8 cellular contexts compared by ENCODE assay signal in genomic region chr13:19960673-19961015, GRCh38. TPM values are rescaled to one million over a fixed set of nuclear protein-coding genes. Genes with fewer than 3 reads are reported as not detected.
A peak's percentile ranks its signal among the peaks of the same experiment; 100 is the strongest.
DNase-seq lines count a peak whose midpoint lies in the region; ATAC-seq, FAIRE-seq and TF ChIP-seq lines count a peak whose summit lies in the region.

No MANE protein-coding gene starts in this region.

- intact Hi-C loops in Right ventricle myocardium inferior (cut with DNase I) (no loop called here), left colon (cut with DNase I, micrococcal nuclease) (no loop called here)

- no peak for TF ChIP-seq POLR2A in H54 (IDR thresholded peaks at IDR 0.05; ENCODE audit: low read depth, low read length)

- no peaks in the 10 kb centered on the region for H3K9me3 Mint-ChIP-seq in activated CD8-positive, alpha-beta T cell treated with anti-CD3 and anti-CD28 coated beads, Interleukin-2, amount 10 ng/mL, durations not matched to agents 7 days and 5 days (ENCODE audit: insufficient read depth)

- no peaks in the 10 kb centered on the region for H3K9me3 ChIP-seq in cardiac muscle cell (ENCODE audit: low read depth)
- H3K9me3 ChIP-seq in iPS-15b (ENCODE audit: control insufficient read depth, insufficient read depth, low read length), result no peaks in the 10 kb centered on the region
- no peaks in the 10 kb centered on the region for H3K9me3 ChIP-seq in thymus (ENCODE audit: control insufficient read depth)

- FAIRE-seq in H54 (lab: Jason Lieb, UNC), result no peak

- WGBS in thymus, result 90% methylated on average over 2 of the region's 2 CpGs

- TF ChIP-seq CTCF in cardiac muscle cell (IDR thresholded peaks at IDR 0.05; ENCODE audit: low read depth, low read length), result no peak

- CTCF ChIA-PET in activated CD8-positive, alpha-beta T cell treated with anti-CD3 and anti-CD28 coated beads, Interleukin-2, amount 10 ng/mL, durations not matched to agents 7 days and 5 days (lab: Charles Lee), result interaction anchor here (0.9 to 1.3 kb wide), 5 partner anchors 9 to 168 kb away, joined by 3 to 12 read pairs (median 6); no protein-coding TSS in a partner anchor

- H3K4me3 Mint-ChIP-seq in activated CD8-positive, alpha-beta T cell treated with anti-CD3 and anti-CD28 coated beads, Interleukin-2, amount 10 ng/mL, durations not matched to agents 7 days and 5 days, result peak overlapping the region; percentile 96

- DNase-seq in cardiac muscle cell (ENCODE audit: low read depth in 1 of 2, low spot score in 1 of 2) (peak in 1 of 2 donors; percentile 7), Right ventricle myocardium inferior (ENCODE audit: missing footprints) (no peak), H54 (ENCODE audit: insufficient read length, low spot score) (no peak), left colon (no peak)
- no peak for DNase-seq in activated CD8-positive, alpha-beta T cell treated with anti-CD3 and anti-CD28 coated beads, Interleukin-2, amount 10 ng/mL, durations not matched to agents 7 days and 5 days

- H3K27ac Mint-ChIP-seq in activated CD8-positive, alpha-beta T cell treated with anti-CD3 and anti-CD28 coated beads, Interleukin-2, amount 10 ng/mL, durations not matched to agents 7 days and 5 days, result peak overlapping the region; percentile 99

- H3K4me1 ChIP-seq in cardiac muscle cell (ENCODE audit: low read depth) (peaks cover 23% of the 10 kb centered on the region), iPS-15b (ENCODE audit: control insufficient read depth, insufficient read depth, low read length) (peaks cover 10% of the 10 kb centered on the region), thymus (ENCODE audit: control insufficient read depth, insufficient read depth, low read length) (peaks cover 4% of the 10 kb centered on the region)

- POLR2A ChIA-PET in activated CD8-positive, alpha-beta T cell treated with anti-CD3 and anti-CD28 coated beads, Interleukin-2, amount 10 ng/mL, durations not matched to agents 7 days and 5 days (lab: Charles Lee), result interaction anchor here (1.1 kb wide), 1 partner anchor 96 kb away, joined by 4 read pairs; no protein-coding TSS in a partner anchor

- ATAC-seq in Right ventricle myocardium inferior (no peak), HG03520 (IDR thresholded peaks at IDR 0.05; ENCODE audit: unreplicated experiment) (no peak), left colon (no peak)
- ATAC-seq in activated CD8-positive, alpha-beta T cell treated with anti-CD3 and anti-CD28 coated beads, Interleukin-2, amount 10 ng/mL, durations not matched to agents 7 days and 5 days, result no peak

- peaks cover 2% of the 10 kb centered on the region for H3K27me3 Mint-ChIP-seq in activated CD8-positive, alpha-beta T cell treated with anti-CD3 and anti-CD28 coated beads, Interleukin-2, amount 10 ng/mL, durations not matched to agents 7 days and 5 days (ENCODE audit: low read depth)

- H3K36me3 ChIP-seq in cardiac muscle cell (peaks cover 25% of the 10 kb centered on the region), iPS-15b (ENCODE audit: control insufficient read depth, insufficient read depth, low read length) (peaks cover 7% of the 10 kb centered on the region), thymus (ENCODE audit: control insufficient read depth, insufficient read depth) (no peaks in the 10 kb centered on the region)

- H3K9ac ChIP-seq in iPS-15b (ENCODE audit: low read depth, low read length), result no peak overlapping the region

- H3K27me3 ChIP-seq in cardiac muscle cell (no peaks in the 10 kb centered on the region), iPS-15b (ENCODE audit: control insufficient read depth, insufficient read depth, low read length) (no peaks in the 10 kb centered on the region), thymus (ENCODE audit: control insufficient read depth, insufficient read depth) (no peaks in the 10 kb centered on the region)

- H3K36me3 Mint-ChIP-seq in activated CD8-positive, alpha-beta T cell treated with anti-CD3 and anti-CD28 coated beads, Interleukin-2, amount 10 ng/mL, durations not matched to agents 7 days and 5 days (ENCODE audit: low read depth), result peaks cover 18% of the 10 kb centered on the region

- peaks cover 27% of the 10 kb centered on the region for H3K4me1 Mint-ChIP-seq in activated CD8-positive, alpha-beta T cell treated with anti-CD3 and anti-CD28 coated beads, Interleukin-2, amount 10 ng/mL, durations not matched to agents 7 days and 5 days (ENCODE audit: low read depth)

- peak overlapping the region; percentile 65 for H3K4me3 ChIP-seq in cardiac muscle cell
- peak overlapping the region; percentile 98 for H3K4me3 ChIP-seq in iPS-15b (ENCODE audit: low read depth, low read length)
- H3K4me3 ChIP-seq in thymus (ENCODE audit: low read length), result peak overlapping the region; percentile 92

- peak overlapping the region; percentile 17 for H3K27ac ChIP-seq in cardiac muscle cell
- H3K27ac ChIP-seq in thymus (ENCODE audit: low read depth), result no peak overlapping the region

RNA-seq across cellular contexts. Expression of gene ZMYM2, which starts 2.1 kb away (rescaled TPM):
- total RNA-seq in cardiac muscle cell (53.9 and 82.1 TPM in 2 replicates), Right ventricle myocardium inferior (50.3 TPM), left colon (10 to 100 TPM; 69.2 to 70.0 TPM)
- polyA plus RNA-seq in cardiac muscle cell (42.5 and 59.4 TPM in 2 replicates), thymus (63.9 TPM)
- 10 to 100 TPM; 45.6 to 51.8 TPM for total RNA-seq in activated CD8-positive, alpha-beta T cell treated with anti-CD3 and anti-CD28 coated beads, Interleukin-2, amount 10 ng/mL, durations not matched to agents 7 days and 5 days
